8 cellular contexts compared by ENCODE assay signal in genomic region chr9:128218172-128218517, GRCh38. TPM values are rescaled to one million over a fixed set of nuclear protein-coding genes. Genes with fewer than 3 reads are reported as not detected.
DNase-seq lines count a peak whose midpoint lies in the region; ATAC-seq and TF ChIP-seq lines count a peak whose summit lies in the region.

No MANE protein-coding gene starts in this region.

- CTCF ChIA-PET in activated CD4-positive, alpha-beta memory T cell treated with anti-CD3 and anti-CD28 coated beads for 36 hours (lab: Charles Lee): interaction anchor here (0.6 to 1.4 kb wide), 4 partner anchors 18 to 59 kb away, joined by 3 to 7 read pairs (median 4); no protein-coding TSS in a partner anchor

- no peaks in the 10 kb centered on the region for H3K36me3 ChIP-seq in gastrocnemius medialis

- H3K4me1 Mint-ChIP-seq in activated CD4-positive, alpha-beta memory T cell treated with anti-CD3 and anti-CD28 coated beads for 36 hours (ENCODE audit: low read depth): peaks cover 11% of the 10 kb centered on the region
- peaks cover 13% of the 10 kb centered on the region for H3K4me1 Mint-ChIP-seq in glutamatergic neuron (ENCODE audit: low read depth, unreplicated experiment)

- H3K27me3 Mint-ChIP-seq in activated CD4-positive, alpha-beta memory T cell treated with anti-CD3 and anti-CD28 coated beads for 36 hours: peaks cover 3% of the 10 kb centered on the region
- peaks cover 5% of the 10 kb centered on the region for H3K27me3 Mint-ChIP-seq in glutamatergic neuron (ENCODE audit: unreplicated experiment)

- ATAC-seq in gastrocnemius medialis: no peak
- no peak for ATAC-seq in left lobe of liver
- ATAC-seq in GM21619 (IDR thresholded peaks at IDR 0.05; ENCODE audit: unreplicated experiment): no peak

- no peak overlapping the region for H3K27ac Mint-ChIP-seq in activated CD4-positive, alpha-beta memory T cell treated with anti-CD3 and anti-CD28 coated beads for 36 hours
- H3K27ac Mint-ChIP-seq in glutamatergic neuron (ENCODE audit: unreplicated experiment): peak overlapping the region; percentile 81

- no peaks in the 10 kb centered on the region for H3K9me3 ChIP-seq in gastrocnemius medialis

- H3K27me3 ChIP-seq in gastrocnemius medialis: no peaks in the 10 kb centered on the region

- H3K4me1 ChIP-seq in gastrocnemius medialis: no peaks in the 10 kb centered on the region

- H3K27ac ChIP-seq in gastrocnemius medialis: no peak overlapping the region

- POLR2A ChIA-PET in activated CD4-positive, alpha-beta memory T cell treated with anti-CD3 and anti-CD28 coated beads for 36 hours (lab: Charles Lee): no interaction called here

- no peak for DNase-seq in activated CD4-positive, alpha-beta memory T cell treated with anti-CD3 and anti-CD28 coated beads for 36 hours
- no peak for DNase-seq in glutamatergic neuron
- DNase-seq in gastrocnemius medialis: no peak
- DNase-seq in NK-92 (lab: John Stamatoyannopoulos, UW; ENCODE audit: unreplicated experiment): no peak
- DNase-seq in left lobe of liver (ENCODE audit: low spot score): no peak
- no peak for DNase-seq in NCI-H2081 (lab: John Stamatoyannopoulos, UW)

- in situ Hi-C loops in gastrocnemius medialis (cut with MboI; ENCODE audit: low sequenced_read_pairs in 4 of 4): no loop called here

- TF ChIP-seq CTCF in GM12875 (IDR thresholded peaks at IDR 0.05; ENCODE audit: borderline replicate concordance, insufficient read depth, low read depth, low read length): no peak
- TF ChIP-seq CTCF in glutamatergic neuron (IDR thresholded peaks at IDR 0.05; ENCODE audit: partially characterized antibody, unreplicated experiment): no peak
- no peak for TF ChIP-seq CTCF in gastrocnemius medialis (IDR thresholded peaks at IDR 0.05 in 4 of 5, conservative IDR thresholded peaks at IDR 0.05 in 1 of 5)

- no peak for TF ChIP-seq POLR2A in gastrocnemius medialis (IDR thresholded peaks at IDR 0.05)

- H3K4me3 ChIP-seq in GM12875 (ENCODE audit: low read depth, low read length) (peak overlapping the region; percentile 55), gastrocnemius medialis (peak overlapping the region; percentile 29 to 53 (median 46))

- peak overlapping the region; percentile 70 for H3K4me3 Mint-ChIP-seq in activated CD4-positive, alpha-beta memory T cell treated with anti-CD3 and anti-CD28 coated beads for 36 hours
- peak overlapping the region; percentile 78 for H3K4me3 Mint-ChIP-seq in glutamatergic neuron (ENCODE audit: unreplicated experiment)

- H3K9me3 Mint-ChIP-seq in activated CD4-positive, alpha-beta memory T cell treated with anti-CD3 and anti-CD28 coated beads for 36 hours: no peaks in the 10 kb centered on the region
- peaks cover 2% of the 10 kb centered on the region for H3K9me3 Mint-ChIP-seq in glutamatergic neuron (ENCODE audit: unreplicated experiment)

- H3K36me3 Mint-ChIP-seq in activated CD4-positive, alpha-beta memory T cell treated with anti-CD3 and anti-CD28 coated beads for 36 hours: no peaks in the 10 kb centered on the region
- peaks cover 5% of the 10 kb centered on the region for H3K36me3 Mint-ChIP-seq in glutamatergic neuron (ENCODE audit: unreplicated experiment)

- intact Hi-C loops in activated CD4-positive, alpha-beta memory T cell treated with anti-CD3 and anti-CD28 coated beads for 36 hours (cut with micrococcal nuclease): loop anchor here (1.0 to 2.0 kb wide), 3 partner anchors 25 to 58 kb away; partner anchors contain the start of genes GOLGA2 and SWI5
- intact Hi-C loops in gastrocnemius medialis (cut with DNase I; ENCODE audit: low total_unique reads): no loop called here

RNA-seq across cellular contexts. Expression of gene DNM1, which starts 15.0 kb away (rescaled TPM):
- total RNA-seq in activated CD4-positive, alpha-beta memory T cell treated with anti-CD3 and anti-CD28 coated beads for 36 hours: 1 to 10 TPM in 1 of 2 experiments, under 1 TPM in 1; 0.63 to 1.1 TPM
- total RNA-seq in glutamatergic neuron (ENCODE audit: unreplicated experiment): 276 TPM
- total RNA-seq in gastrocnemius medialis: 1 to 10 TPM; 1.8 to 3.8 (median 2.0) TPM
- total RNA-seq in left lobe of liver: 3.7 TPM

RNA-seq across cellular contexts. Expression of gene CIZ1, which starts 26.8 kb away (rescaled TPM):
- total RNA-seq in activated CD4-positive, alpha-beta memory T cell treated with anti-CD3 and anti-CD28 coated beads for 36 hours: 100 to 1,000 TPM in 1 of 2 experiments, 10 to 100 TPM in 1; 95.4 to 105 TPM
- total RNA-seq in glutamatergic neuron (ENCODE audit: unreplicated experiment) (174 TPM), gastrocnemius medialis (10 to 100 TPM; 47.8 to 61.3 (median 53.0) TPM), left lobe of liver (28.1 TPM)

RNA-seq across cellular contexts. Expression of gene GOLGA2, which starts 57.7 kb away (rescaled TPM):
- total RNA-seq in activated CD4-positive, alpha-beta memory T cell treated with anti-CD3 and anti-CD28 coated beads for 36 hours: 10 to 100 TPM; 34.4 to 42.9 TPM
- total RNA-seq in glutamatergic neuron (ENCODE audit: unreplicated experiment): 78.3 TPM
- 10 to 100 TPM; 68.9 to 84.6 (median 78.5) TPM for total RNA-seq in gastrocnemius medialis
- total RNA-seq in left lobe of liver: 34.8 TPM

RNA-seq across cellular contexts. Expression of gene SWI5, which starts 57.9 kb away (rescaled TPM):
- total RNA-seq in activated CD4-positive, alpha-beta memory T cell treated with anti-CD3 and anti-CD28 coated beads for 36 hours: 10 to 100 TPM; 15.2 to 15.5 TPM
- total RNA-seq in glutamatergic neuron (ENCODE audit: unreplicated experiment) (13.7 TPM), gastrocnemius medialis (10 to 100 TPM; 12.7 to 23.8 (median 13.5) TPM), left lobe of liver (17.8 TPM)

RNA-seq across cellular contexts. Expression of gene BBLN, which starts 58.1 kb away (rescaled TPM):
- 10 to 100 TPM; 86.9 to 90.1 TPM for total RNA-seq in activated CD4-positive, alpha-beta memory T cell treated with anti-CD3 and anti-CD28 coated beads for 36 hours
- total RNA-seq in glutamatergic neuron (ENCODE audit: unreplicated experiment) (147 TPM), gastrocnemius medialis (100 to 1,000 TPM in 3 of 4 donors, 10 to 100 TPM in 1; 73.5 to 145 (median 132) TPM), left lobe of liver (20.8 TPM)

Comparison
In these comparisons a context has a peak if more than half of its experiments do, and no peak if none do; other contexts are left out.
1. RNA of gene DNM1, which starts 15.0 kb away (total RNA-seq): 276 TPM in glutamatergic neuron (single experiment); 3.7 TPM in left lobe of liver (single experiment), 1.8 to 3.8 TPM in gastrocnemius medialis and 0.63 to 1.1 TPM in activated CD4-positive, alpha-beta memory T cell treated with anti-CD3 and anti-CD28 coated beads for 36 hours; every median in the first group is over 10 times any median in the second.